13 cellular contexts compared by ENCODE assay signal in the genomic region with DNA sequence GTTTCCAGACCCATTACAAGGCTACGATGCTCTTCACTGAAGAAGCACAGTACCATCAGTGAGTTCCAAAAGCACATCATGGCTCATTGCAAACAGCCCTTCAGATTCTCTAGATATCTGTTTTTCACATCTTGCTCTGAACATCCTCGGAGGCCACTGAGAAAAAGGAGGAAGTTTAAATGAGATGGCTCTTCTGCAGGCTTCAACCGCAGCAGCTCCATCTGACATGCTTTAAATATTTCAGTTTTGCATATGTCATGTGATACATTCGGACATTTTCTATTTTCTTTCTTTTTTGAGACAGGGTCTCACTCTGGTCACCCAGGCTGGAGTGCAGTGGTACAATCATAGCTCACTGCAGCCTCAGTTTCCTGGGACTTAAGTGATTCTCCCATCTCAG.
A peak's percentile ranks its signal among the peaks of the same experiment; 100 is the strongest.
DNase-seq lines count a peak whose midpoint lies in the region; ATAC-seq, FAIRE-seq and TF ChIP-seq lines count a peak whose summit lies in the region.
"Had no signal": no experiment of that assay in that cellular context is flagged by ENCODE, and none has a peak within 500 bp of the region (broad histone marks: within the 10 kb centered on the region; RNA-seq: fewer than 3 reads in every experiment).

No MANE protein-coding gene starts in this region.

- H3K79me2 ChIP-seq in MM.1S (ENCODE audit: low read length) = no peaks in the 10 kb centered on the region
- H3K79me2 ChIP-seq in GM23248 (ENCODE audit: insufficient read depth) = no peaks in the 10 kb centered on the region

- H3K27ac ChIP-seq in MM.1S (ENCODE audit: low read length) = peak overlapping the region; percentile 44; the same call in 1 of the 2 replicates
- no peak overlapping the region for H3K27ac ChIP-seq in GM23248
- no peak overlapping the region for H3K27ac ChIP-seq in kidney (ENCODE audit: low read depth in 2 of 2, low read length in 2 of 2)
- H3K27ac ChIP-seq: esophagus muscularis mucosa, SJCRH30 had no signal

- H3K4me1 ChIP-seq in MM.1S (ENCODE audit: low read length) (peaks cover 9% of the 10 kb centered on the region; the same call in 1 of the 2 replicates), GM23248 (ENCODE audit: insufficient read depth) (no peaks in the 10 kb centered on the region), kidney (ENCODE audit: control insufficient read depth in 1 of 2, insufficient read depth in 1 of 2, low read depth in 1 of 2, low read length in 2 of 2) (no peaks in the 10 kb centered on the region)
- H3K4me1 ChIP-seq: esophagus muscularis mucosa, SJCRH30 had no signal

- FAIRE-seq in GM19239 (lab: Jason Lieb, UNC) = peak; percentile 93
- FAIRE-seq in kidney (lab: Jason Lieb, UNC) = no peak

- no peak for DNase-seq in GM19239 (ENCODE audit: insufficient read length, low spot score)
- peak; percentile 31 for DNase-seq in MM.1S
- DNase-seq in memory B cell (ENCODE audit: low spot score in 2 of 2) = peak in 1 of 2 donors; percentile 16
- no peak for DNase-seq in GM23248
- no peak for DNase-seq in NCI-H1105 treated with DMSO at 0.1 percent for 48 hours (lab: John Stamatoyannopoulos, UW)
- no peak for DNase-seq in activated CD8-positive, alpha-beta memory T cell treated with anti-CD3 and anti-CD28 coated beads, Interleukin-2, amount 50 U/mL, for 4 hours
- no peak for DNase-seq in kidney
- DNase-seq: MG63, NCI-H510A treated with DMSO at 0.1 percent for 48 hours, right cardiac atrium, SJCRH30 had no signal

- H3K36me3 Mint-ChIP-seq in memory B cell = peaks cover 4% of the 10 kb centered on the region

- H3K4me3 ChIP-seq in MM.1S (ENCODE audit: low read length) (peak overlapping the region; percentile 60), GM23248 (no peak overlapping the region), kidney (ENCODE audit: low read length in 2 of 2) (no peak overlapping the region)
- H3K4me3 ChIP-seq: esophagus muscularis mucosa, MG63, SJCRH30 had no signal

- peaks cover 12% of the 10 kb centered on the region for H3K4me1 Mint-ChIP-seq in memory B cell

- intact Hi-C loops in kidney (cut with DNase I) = no loop called here

- H3K27me3 ChIP-seq in MM.1S (replicated peaks; ENCODE audit: insufficient read depth, low read length) (no peaks in the 10 kb centered on the region), GM23248 (replicated peaks; ENCODE audit: insufficient read depth) (no peaks in the 10 kb centered on the region)
- H3K27me3 ChIP-seq: esophagus muscularis mucosa, MG63, SJCRH30 had no signal

- peaks cover 2% of the 10 kb centered on the region for H3K9me3 Mint-ChIP-seq in memory B cell

- H3K36me3 ChIP-seq in MM.1S (replicated peaks; ENCODE audit: insufficient read depth, low read length) = no peaks in the 10 kb centered on the region
- no peaks in the 10 kb centered on the region for H3K36me3 ChIP-seq in GM23248 (ENCODE audit: low read depth)
- no peaks in the 10 kb centered on the region for H3K36me3 ChIP-seq in kidney (ENCODE audit: control insufficient read depth in 1 of 2, insufficient read depth in 2 of 2, low read length in 2 of 2)
- H3K36me3 ChIP-seq: esophagus muscularis mucosa, MG63, SJCRH30 had no signal

- H3K27ac Mint-ChIP-seq in memory B cell = peak overlapping the region; percentile 86

- in situ Hi-C loops in GM23248 (cut with MboI) = no loop called here

- ATAC-seq in HG02759 (IDR thresholded peaks at IDR 0.05; ENCODE audit: unreplicated experiment) (peak; percentile 54), memory B cell (ENCODE audit: low read depth) (peak; percentile 92)
- ATAC-seq: right cardiac atrium had no signal

- 38 to 39% methylated on average over 4 of the region's 4 CpGs for WGBS in GM23248 (ENCODE audit: low coverage in 1 of 2, low lambda C conversion rate in 2 of 2, missing lambda C conversion rate in 2 of 2), 2 experiments

- H3K9ac ChIP-seq in MM.1S (ENCODE audit: low read length) = peak overlapping the region; percentile 22; the same call in 1 of the 2 replicates
- no peak overlapping the region for H3K9ac ChIP-seq in GM23248
- H3K9ac ChIP-seq in kidney (ENCODE audit: low read length in 2 of 2) = no peak overlapping the region

- peaks cover 6% of the 10 kb centered on the region; the same call in 1 of the 2 replicates for H3F3A ChIP-seq in MM.1S (ENCODE audit: insufficient read depth, low read length)
- H3F3A ChIP-seq in GM23248 (ENCODE audit: insufficient read depth) = no peaks in the 10 kb centered on the region

- peak overlapping the region; percentile 79 for H2AFZ ChIP-seq in MM.1S (ENCODE audit: low read length)
- no peak overlapping the region for H2AFZ ChIP-seq in GM23248

- H3K9me3 ChIP-seq in MM.1S (replicated peaks; ENCODE audit: insufficient read depth, low read length) (no peaks in the 10 kb centered on the region), GM23248 (ENCODE audit: low read depth) (no peaks in the 10 kb centered on the region), kidney (ENCODE audit: control insufficient read depth in 1 of 2, low read length in 2 of 2) (no peaks in the 10 kb centered on the region)
- H3K9me3 ChIP-seq: esophagus muscularis mucosa, MG63, SJCRH30 had no signal

- peak overlapping the region; percentile 69 for H3K4me3 Mint-ChIP-seq in memory B cell

- no peaks in the 10 kb centered on the region for H4K20me1 ChIP-seq in MM.1S (ENCODE audit: insufficient read depth, low read length)
- H4K20me1 ChIP-seq in GM23248 (ENCODE audit: insufficient read depth) = no peaks in the 10 kb centered on the region

- peaks cover 2% of the 10 kb centered on the region for H3K27me3 Mint-ChIP-seq in memory B cell

- H3K4me2 ChIP-seq in MM.1S (ENCODE audit: low read depth, low read length) (peak overlapping the region; percentile 90), GM23248 (ENCODE audit: unreplicated experiment) (no peak overlapping the region)

- H3K9me2 ChIP-seq in MM.1S (replicated peaks; ENCODE audit: insufficient read depth, low read length) (no peaks in the 10 kb centered on the region), GM23248 (ENCODE audit: insufficient read depth) (no peaks in the 10 kb centered on the region)

- TF ChIP-seq CTCF in MM.1S (IDR thresholded peaks at IDR 0.05; ENCODE audit: low read length) (no peak), kidney (IDR thresholded peaks at IDR 0.05; ENCODE audit: borderline replicate concordance, extremely low read depth, insufficient read depth) (no peak)
